In the genomic region with DNA sequence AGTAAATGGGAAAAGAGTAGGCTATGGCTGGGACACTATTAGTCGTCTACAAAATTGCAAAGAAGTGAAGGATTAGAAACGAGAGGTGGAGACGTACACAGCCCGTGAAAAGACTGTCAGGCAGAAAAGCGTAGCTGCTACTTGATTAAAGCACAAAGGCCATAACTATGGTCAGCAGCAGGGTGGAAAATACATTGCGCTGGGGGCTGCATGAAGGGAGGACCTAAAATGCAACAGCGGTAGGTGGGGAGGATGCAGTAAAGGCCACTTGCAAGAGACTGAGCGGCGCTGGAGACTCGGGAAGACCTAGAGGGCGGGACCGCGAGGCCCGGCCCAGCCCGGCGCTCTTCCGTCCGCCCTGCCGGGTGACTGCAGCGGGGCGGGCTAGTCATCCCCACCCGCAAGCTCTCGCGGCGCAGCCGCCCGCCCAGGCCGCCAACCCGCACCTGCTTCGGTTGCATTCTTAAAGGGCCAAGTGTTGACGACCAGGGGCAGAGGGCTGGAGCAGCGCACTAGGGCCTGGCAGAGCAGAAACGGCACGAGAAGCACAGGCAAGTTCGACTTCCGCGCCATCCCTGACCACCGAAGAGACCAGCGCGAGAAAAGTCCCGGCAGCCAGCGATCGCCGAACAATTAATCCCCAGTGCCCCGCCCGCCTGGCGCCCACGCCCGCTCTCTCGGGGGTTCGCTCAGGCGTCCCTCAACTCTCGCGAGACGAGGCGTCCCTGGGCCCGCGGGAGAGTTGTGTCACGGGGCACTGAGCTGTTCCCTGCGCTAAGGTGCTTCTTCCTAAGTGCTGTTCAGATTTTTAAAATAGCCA, we compare ENCODE assay signal across 8 cellular contexts. TPM values are rescaled to one million over a fixed set of nuclear protein-coding genes. Genes with fewer than 3 reads are reported as not detected.
DNase-seq lines count a peak whose midpoint lies in the region; ATAC-seq, FAIRE-seq and TF ChIP-seq lines count a peak whose summit lies in the region.

A gene (minus strand): TSS at position 635 of the 820 bp plus-strand sequence. CDS start 62 bp downstream, at position 573.

- WGBS in psoas muscle, 3 donors = 0 to 1% (median 0%) methylated on average over 55 to 60 of the region's 60 CpGs

- H3K4me1 ChIP-seq in psoas muscle = peaks cover 12% of the 10 kb centered on the region

- no peaks in the 10 kb centered on the region for H3K27me3 Mint-ChIP-seq in T-helper 17 cell

- TF ChIP-seq CTCF in GM13976 (IDR thresholded peaks at IDR 0.05; ENCODE audit: borderline replicate concordance, control extremely low read depth, extremely low read depth, insufficient read depth, missing control alignments) = no peak
- TF ChIP-seq CTCF in psoas muscle (IDR thresholded peaks at IDR 0.05) = no peak

- H3K4me1 Mint-ChIP-seq in T-helper 17 cell = peaks cover 24% of the 10 kb centered on the region

- peaks cover 0 to 21% of the 10 kb centered on the region in 2 donors for H3K36me3 ChIP-seq in psoas muscle (ENCODE audit: insufficient read depth in 1 of 2, low read depth in 1 of 2)

- ATAC-seq in HG02840 (IDR thresholded peaks at IDR 0.05; ENCODE audit: low FRiP score, unreplicated experiment) = peak; percentile 89
- ATAC-seq in T-helper 17 cell = peak; percentile 93
- peak; percentile 99 for ATAC-seq in left ventricle myocardium superior
- peak; percentile 98 for ATAC-seq in psoas muscle

- peaks cover 4% of the 10 kb centered on the region for H3K36me3 Mint-ChIP-seq in T-helper 17 cell (ENCODE audit: low read depth)

- peak; percentile 96 for DNase-seq in GM13976 (ENCODE audit: low spot score)
- peak; percentile 67 for DNase-seq in NCI-H1436 treated with DMSO at 0.1 percent for 48 hours (lab: John Stamatoyannopoulos, UW)
- peak; percentile 90 to 95 (median 91) for DNase-seq in T-helper 17 cell
- DNase-seq in left ventricle myocardium superior = peak; percentile 99
- DNase-seq in psoas muscle = peak; percentile 97 to 98
- DNase-seq in urothelium cell line (ENCODE audit: low spot score) = peak; percentile 96

- H3K27me3 ChIP-seq in psoas muscle (ENCODE audit: insufficient read depth in 3 of 3, low read length in 2 of 3) = no peaks in the 10 kb centered on the region

- peak within 1 kb of the TSS; percentile 86 for H3K4me3 ChIP-seq in psoas muscle

- FAIRE-seq in urothelium cell line (lab: Jason Lieb, UNC) = no peak

- peak within 1 kb of the TSS; percentile 97 for H3K4me3 Mint-ChIP-seq in T-helper 17 cell

- H3K9me3 ChIP-seq in T-helper 17 cell (ENCODE audit: control insufficient read depth, low read length, poor library complexity, severe bottlenecking) (no peaks in the 10 kb centered on the region), psoas muscle (no peaks in the 10 kb centered on the region)

- in situ Hi-C loops in GM13976 (cut with MboI; ENCODE audit: low sequenced_read_pairs, unreplicated experiment) = no loop called here

- peak within 1 kb of the TSS; percentile 96 for H3K27ac Mint-ChIP-seq in T-helper 17 cell

- H3K27ac ChIP-seq in angular gyrus (ENCODE audit: low read depth, low read length) = peak within 1 kb of the TSS; percentile 97
- H3K27ac ChIP-seq in psoas muscle = peak within 1 kb of the TSS; percentile 94

- intact Hi-C loops in left ventricle myocardium superior (cut with micrococcal nuclease) = no loop called here
- intact Hi-C loops in psoas muscle (cut with DNase I) = no loop called here

RNA-seq across cellular contexts. Expression of the gene that starts here (rescaled TPM):
- 10 to 100 TPM; 13.5 to 16.6 TPM for total RNA-seq in T-helper 17 cell
- 7.3 TPM for total RNA-seq in left ventricle myocardium superior
- total RNA-seq in psoas muscle = 1 to 10 TPM; 4.9 to 6.7 (median 5.8) TPM
- 1 to 10 TPM; 3.5 to 6.5 (median 5.4) TPM for polyA plus RNA-seq in psoas muscle

Comparison
In these comparisons a context has a peak if more than half of its experiments do, and no peak if none do; other contexts are left out.
1. Peak in every context shown above with its lines: DNase-seq, ATAC-seq, H3K4me3 ChIP-seq and H3K27ac ChIP-seq.